10 cellular contexts compared by ENCODE assay signal in the genomic region with DNA sequence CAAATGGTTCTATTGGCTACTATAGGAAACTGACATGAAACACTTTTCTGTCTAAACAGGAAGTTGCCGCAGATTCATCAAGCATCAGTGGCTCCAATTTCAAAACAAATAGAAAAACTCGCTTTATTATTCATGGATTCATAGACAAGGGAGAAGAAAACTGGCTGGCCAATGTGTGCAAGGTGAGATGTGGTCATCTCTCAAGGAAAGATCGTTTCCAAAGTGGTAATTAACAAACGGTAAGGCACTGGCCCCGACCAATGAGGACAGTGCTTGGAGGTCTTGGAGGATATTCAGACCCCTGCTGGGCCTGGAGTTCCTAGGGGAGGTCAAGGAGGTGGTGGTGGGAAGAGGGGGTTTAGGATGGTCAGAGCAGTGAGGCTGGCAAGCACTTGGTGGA. TPM values are rescaled to one million over a fixed set of nuclear protein-coding genes. Genes with fewer than 3 reads are reported as not detected.
"Had no signal": no experiment of that assay in that cellular context is flagged by ENCODE, and none has a peak within 500 bp of the region (broad histone marks: within the 10 kb centered on the region; RNA-seq: fewer than 3 reads in every experiment).

No MANE protein-coding gene starts in this region.

- DNase-seq: H9, HCEC 1CT, HFFc6, IMR-90 had no signal

- H3K27ac ChIP-seq: HL-60 had no signal

- FAIRE-seq: H1, H54, K562 had no signal

- ATAC-seq: GM23338, K562 had no signal

- H3K4me3 ChIP-seq: GM23338, K562 had no signal

- H2AFZ ChIP-seq: GM23338 had no signal

- H3K4me2 ChIP-seq: GM23338 had no signal

RNA-seq across cellular contexts. Expression of a gene that starts 2.6 kb away (rescaled TPM):
- total RNA-seq: GM23338, H1, H9, HFFc6, HT1080, IMR-90 had no signal
- polyA plus RNA-seq: GM23338, H1, IMR-90, K562 had no signal

RNA-seq across cellular contexts. Expression of a gene that starts 42.5 kb away (rescaled TPM):
- total RNA-seq: GM23338, H1, H9, HFFc6, HT1080, IMR-90 had no signal
- polyA plus RNA-seq: H1, IMR-90, K562 had no signal
